ENCODE assay signal across 12 cellular contexts in genomic region chr11:327581-327923, GRCh38. TPM values are rescaled to one million over a fixed set of nuclear protein-coding genes. Genes with fewer than 3 reads are reported as not detected.
DNase-seq lines count a peak whose midpoint lies in the region; ATAC-seq, FAIRE-seq and TF ChIP-seq lines count a peak whose summit lies in the region.
"Had no signal": no experiment of that assay in that cellular context is flagged by ENCODE, and none has a peak within 500 bp of the region (broad histone marks: within the 10 kb centered on the region; RNA-seq: fewer than 3 reads in every experiment).

No MANE protein-coding gene starts in this region.

- no peak for FAIRE-seq in K562 (lab: Jason Lieb, UNC)

- H3K4me1 ChIP-seq in breast epithelium: peaks cover 0 to 13% of the 10 kb centered on the region in 2 donors
- H3K4me1 ChIP-seq in K562 (replicated peaks in 1 of 2; ENCODE audit: control insufficient read depth in 2 of 2, insufficient read depth in 2 of 2, low read length in 2 of 2): peaks cover 51 to 60% of the 10 kb centered on the region in 2 experiments
- peaks cover 8 to 37% (median 24%) of the 10 kb centered on the region in 4 donors for H3K4me1 ChIP-seq in tibial artery
- H3K4me1 ChIP-seq: BE2C had no signal

- intact Hi-C loops in breast epithelium (cut with DNase I; ENCODE audit: low total_unique reads) (no loop called here), MCF 10A (cut with micrococcal nuclease) (no loop called here), K562 (cut with micrococcal nuclease) (no loop called here), tibial artery (cut with DNase I; ENCODE audit: low total_unique reads) (no loop called here)

- no peaks in the 10 kb centered on the region for H3K9me3 ChIP-seq in breast epithelium
- 0 out of 2 replicates have a peak, but pooled peaks cover 2% of the 10 kb centered on the region for H3K9me3 ChIP-seq in K562 (replicated peaks; ENCODE audit: control insufficient read depth, insufficient read depth, low read depth, low read length)
- H3K9me3 ChIP-seq in tibial artery: no peaks in the 10 kb centered on the region
- H3K9me3 ChIP-seq: BE2C had no signal

- TF ChIP-seq RAD21 in K562 (CRISPR knock-in tag; conservative IDR thresholded peaks at IDR 0.05 in 1 of 2, IDR thresholded peaks at IDR 0.05 in 1 of 2): no peak

- 53% methylated on average over 3 of the region's 3 CpGs for WGBS in K562 (ENCODE audit: insufficient coverage, low coverage, missing lambda C conversion rate)

- H2AFZ ChIP-seq in K562 (ENCODE audit: low read depth, low read length): peak overlapping the region; percentile 46; the same call in 1 of the 2 replicates
- H2AFZ ChIP-seq: PC-9 had no signal

- H3K4me3 ChIP-seq in breast epithelium (no peak overlapping the region), K562 (peak overlapping the region; percentile 18; the same call in 1 of the 2 replicates), tibial artery (peak overlapping the region in 1 of 2 donors; percentile 12)
- H3K4me3 ChIP-seq: PC-9 had no signal

- H3K27me3 ChIP-seq in breast epithelium: no peaks in the 10 kb centered on the region
- H3K27me3 ChIP-seq in K562 (ENCODE audit: control insufficient read depth in 2 of 2, insufficient read depth in 2 of 2, low read length in 2 of 2): no peaks in the 10 kb centered on the region
- no peaks in the 10 kb centered on the region for H3K27me3 ChIP-seq in tibial artery
- H3K27me3 ChIP-seq: BE2C had no signal

- peaks cover 29% of the 10 kb centered on the region for H3K79me2 ChIP-seq in K562 (ENCODE audit: control insufficient read depth, insufficient read depth, low read length)

- H3K9ac ChIP-seq in K562 (ENCODE audit: insufficient read depth in 1 of 2, low read depth in 2 of 2, low read length in 2 of 2): peak overlapping the region; percentile 61 to 93

- H3K4me3 Mint-ChIP-seq in MCF 10A (ENCODE audit: unreplicated experiment) (no peak overlapping the region), naive B cell (peak overlapping the region; percentile 51 to 90 (median 77))

- H4K20me1 ChIP-seq in K562 (replicated peaks; ENCODE audit: control insufficient read depth, insufficient read depth, low read length): no peaks in the 10 kb centered on the region

- no peak for TF ChIP-seq CTCF in breast epithelium (IDR thresholded peaks at IDR 0.05)
- TF ChIP-seq CTCF in MCF 10A (IDR thresholded peaks at IDR 0.05; ENCODE audit: unreplicated experiment): no peak
- no peak for TF ChIP-seq CTCF in K562 (IDR thresholded peaks at IDR 0.05 in 2 of 3, conservative IDR thresholded peaks at IDR 0.05 in 1 of 3; ENCODE audit: insufficient read depth in 2 of 3, low read depth in 1 of 3, low read length in 3 of 3)
- no peak for TF ChIP-seq CTCF in tibial artery (IDR thresholded peaks at IDR 0.05)

- POLR2A ChIA-PET in MCF 10A (lab: Yijun Ruan, JAX): interaction anchor here (0.7 kb wide), 1 partner anchor 25 kb away, joined by 3 read pairs; no protein-coding TSS in a partner anchor
- POLR2A ChIA-PET in K562 (lab: Yijun Ruan, JAX): interaction anchor here (0.7 to 1.7 kb wide), 7 partner anchors 8 to 120 kb away, joined by 3 to 11 read pairs (median 5); partner anchors contain the start of genes BET1L and RIC8A

- H3K27ac Mint-ChIP-seq in MCF 10A (ENCODE audit: low read depth, unreplicated experiment): no peak overlapping the region
- peak overlapping the region; percentile 89 to 99 (median 97) for H3K27ac Mint-ChIP-seq in naive B cell

- no peaks in the 10 kb centered on the region for H3K4me1 Mint-ChIP-seq in MCF 10A (ENCODE audit: insufficient read depth, unreplicated experiment)
- H3K4me1 Mint-ChIP-seq in naive B cell: peaks cover 39 to 67% (median 41%) of the 10 kb centered on the region in 3 donors

- DNase-seq in breast epithelium (ENCODE audit: low spot score in 2 of 2) (no peak), MCF 10A (ENCODE audit: unreplicated experiment) (no peak), K562 (ENCODE audit: extremely low read depth in 1 of 4, low spot score in 3 of 4) (no peak), naive B cell (no peak), tibial artery (no peak), HuH-7 (ENCODE audit: low spot score) (no peak), SIG-M5 treated with dmso at 0.1 percent for 504 hours (lab: John Stamatoyannopoulos, UW; ENCODE audit: unreplicated experiment) (no peak)
- DNase-seq: BE2C, mammary epithelial cell, NCI-H1048, PC-9 had no signal

- no peaks in the 10 kb centered on the region for H3K9me3 Mint-ChIP-seq in MCF 10A (ENCODE audit: unreplicated experiment)
- peaks cover 0 to 4% (median 0%) of the 10 kb centered on the region in 7 donors for H3K9me3 Mint-ChIP-seq in naive B cell

- H3K36me3 ChIP-seq in breast epithelium: no peaks in the 10 kb centered on the region
- no peaks in the 10 kb centered on the region for H3K36me3 ChIP-seq in K562 (ENCODE audit: control insufficient read depth, insufficient read depth, low read length)
- no peaks in the 10 kb centered on the region for H3K36me3 ChIP-seq in tibial artery
- H3K36me3 ChIP-seq: BE2C had no signal

- ATAC-seq in K562: no peak
- ATAC-seq in naive B cell (ENCODE audit: low read depth in 2 of 2): no peak
- no peak for ATAC-seq in HG02840 (IDR thresholded peaks at IDR 0.05; ENCODE audit: low FRiP score, unreplicated experiment)

- BruUV-seq in MCF 10A (replicated peaks; lab: Mats Ljungman, UMichigan) (no TSS peak), K562 (replicated peaks; lab: Mats Ljungman, UMichigan) (no TSS peak)

- CTCF ChIA-PET in MCF 10A (lab: Yijun Ruan, JAX) (no interaction called here), K562 (lab: Yijun Ruan, JAX; ENCODE audit: low intra/inter-chr PET ratio) (no interaction called here)

- H3K27ac ChIP-seq in breast epithelium (peak overlapping the region; percentile 83 to 96), K562 (ENCODE audit: extremely low read depth, low read depth, low read length) (peak overlapping the region; percentile 88), tibial artery (peak overlapping the region; percentile 65 to 68)
- H3K27ac ChIP-seq: PC-9 had no signal

- H3K36me3 Mint-ChIP-seq in MCF 10A (ENCODE audit: insufficient read depth, unreplicated experiment): no peaks in the 10 kb centered on the region
- no peaks in the 10 kb centered on the region for H3K36me3 Mint-ChIP-seq in naive B cell

- peak overlapping the region; percentile 63 for H3K4me2 ChIP-seq in K562 (ENCODE audit: insufficient read depth, low read length)
- H3K4me2 ChIP-seq: PC-9 had no signal

- in situ Hi-C loops in K562 (cut with MboI): no loop called here

- H3K27me3 Mint-ChIP-seq in MCF 10A (ENCODE audit: insufficient read depth, unreplicated experiment) (no peaks in the 10 kb centered on the region), naive B cell (no peaks in the 10 kb centered on the region)

- no peaks in the 10 kb centered on the region for H3K9me1 ChIP-seq in K562 (ENCODE audit: control insufficient read depth, insufficient read depth, low read length)

- TF ChIP-seq EP300 in K562 (IDR thresholded peaks at IDR 0.05; ENCODE audit: low read length): no peak

- TF ChIP-seq POLR2A in breast epithelium (IDR thresholded peaks at IDR 0.05) (no peak), K562 (conservative IDR thresholded peaks at IDR 0.05) (no peak; the same call in 1 of the 2 replicates)

RNA-seq across cellular contexts. Expression of gene IFITM3, which starts 6.9 kb away (rescaled TPM):
- 100 to 1,000 TPM; 158 to 361 (median 195) TPM for total RNA-seq in breast epithelium
- total RNA-seq in MCF 10A (2022): 415 and 497 TPM in 2 replicates
- total RNA-seq in K562 (2011; cell fraction: chromatin; rRNA removed; ENCODE audit: low replicate concordance): 6.0 and 26.3 TPM in 2 replicates
- total RNA-seq in K562 (2011; cell fraction: nucleolus; rRNA removed): 38.8 and 53.5 TPM in 2 replicates
- total RNA-seq in K562 (2011; cell fraction: nucleoplasm; rRNA removed): 31.1 and 36.4 TPM in 2 replicates
- total RNA-seq in K562 (2014; rRNA removed): 49.6 and 70.6 TPM in 2 replicates
- 41.0 and 51.5 TPM in 2 replicates for total RNA-seq in K562 (2014; rRNA removed; fragmentation: Illumina TruSeq; extraction: Trizol)
- 155 and 161 TPM in 2 replicates for total RNA-seq in K562 (2015; rRNA removed; fragmentation: Illumina TruSeq; extraction: Trizol)
- 163 and 164 TPM in 2 replicates for total RNA-seq in K562 (2021)
- 22.7 and 77.6 TPM in 2 replicates for polyA plus RNA-seq in K562 (2011; rRNA removed)
- polyA plus RNA-seq in K562 (2011; cell fraction: cytosol; rRNA removed): 128 TPM in 2 replicates
- polyA plus RNA-seq in K562 (2011; cell fraction: nucleus; rRNA removed): 28.0 and 34.2 TPM in 2 replicates
- polyA plus RNA-seq in K562 (2012): 478 and 481 TPM in 2 replicates
- polyA plus RNA-seq in K562 (2014; fragmentation: Illumina TruSeq; extraction: Trizol): 242 and 297 TPM in 2 replicates
- 100 to 1,000 TPM; 452 to 461 TPM for polyA plus RNA-seq in K562 (2014; fragmentation: Nextera tagmentation; extraction: Ambion mirVana)
- 77.7 and 150 TPM in 2 replicates for polyA plus RNA-seq in K562 (2014; rRNA removed)
- 19.8 and 26.3 TPM in 2 replicates for polyA minus RNA-seq in K562 (2011; rRNA and poly(A)+ RNA removed)
- polyA minus RNA-seq in K562 (2011; cell fraction: cytosol; rRNA and poly(A)+ RNA removed): 49.6 and 95.7 TPM in 2 replicates
- polyA minus RNA-seq in K562 (2011; cell fraction: nucleus; rRNA and poly(A)+ RNA removed): 6.9 and 19.4 TPM in 2 replicates
- polyA plus RNA-seq in naive B cell (ENCODE audit: low read depth in 6 of 6): 100 to 1,000 TPM in 1 of 6 donors, 10 to 100 TPM in 3, 1 to 10 TPM in 1, under 1 TPM in 1; 0.71 to 178 (median 64.1) TPM

RNA-seq across cellular contexts. Expression of gene IFITM1, which starts 13.7 kb away (rescaled TPM):
- 100 to 1,000 TPM; 129 to 321 (median 142) TPM for total RNA-seq in breast epithelium
- total RNA-seq in MCF 10A (2022): 1.8 and 4.8 TPM in 2 replicates
- total RNA-seq in K562 (2011; cell fraction: chromatin; rRNA removed; ENCODE audit: low replicate concordance): 394 and 929 TPM in 2 replicates
- 1,445 and 1,483 TPM in 2 replicates for total RNA-seq in K562 (2011; cell fraction: nucleolus; rRNA removed)
- total RNA-seq in K562 (2011; cell fraction: nucleoplasm; rRNA removed): 1,061 and 1,262 TPM in 2 replicates
- total RNA-seq in K562 (2014; rRNA removed): 793 and 818 TPM in 2 replicates
- 572 and 787 TPM in 2 replicates for total RNA-seq in K562 (2014; rRNA removed; fragmentation: Illumina TruSeq; extraction: Trizol)
- 979 and 985 TPM in 2 replicates for total RNA-seq in K562 (2015; rRNA removed; fragmentation: Illumina TruSeq; extraction: Trizol)
- 691 and 717 TPM in 2 replicates for total RNA-seq in K562 (2021)
- 900 and 1,311 TPM in 2 replicates for polyA plus RNA-seq in K562 (2011; rRNA removed)
- 2,724 and 2,737 TPM in 2 replicates for polyA plus RNA-seq in K562 (2011; cell fraction: cytosol; rRNA removed)
- 780 and 1,049 TPM in 2 replicates for polyA plus RNA-seq in K562 (2011; cell fraction: nucleus; rRNA removed)
- polyA plus RNA-seq in K562 (2012): 1,084 and 1,212 TPM in 2 replicates
- polyA plus RNA-seq in K562 (2014; fragmentation: Illumina TruSeq; extraction: Trizol): 1,966 and 1,984 TPM in 2 replicates
- 1,000 to 10,000 TPM; 4,252 to 5,579 TPM for polyA plus RNA-seq in K562 (2014; fragmentation: Nextera tagmentation; extraction: Ambion mirVana)
- 974 and 999 TPM in 2 replicates for polyA plus RNA-seq in K562 (2014; rRNA removed)
- polyA minus RNA-seq in K562 (2011; rRNA and poly(A)+ RNA removed): 752 and 801 TPM in 2 replicates
- polyA minus RNA-seq in K562 (2011; cell fraction: cytosol; rRNA and poly(A)+ RNA removed): 577 and 662 TPM in 2 replicates
- 139 and 266 TPM in 2 replicates for polyA minus RNA-seq in K562 (2011; cell fraction: nucleus; rRNA and poly(A)+ RNA removed)
- 100 to 1,000 TPM; 152 to 299 (median 164) TPM for polyA plus RNA-seq in naive B cell (ENCODE audit: low read depth in 6 of 6)

RNA-seq across cellular contexts. Expression of gene IFITM2, which starts 19.9 kb away (rescaled TPM):
- 100 to 1,000 TPM in 2 of 3 donors, 10 to 100 TPM in 1; 81.4 to 404 (median 129) TPM for total RNA-seq in breast epithelium
- 288 and 314 TPM in 2 replicates for total RNA-seq in MCF 10A (2022)
- 6.5 and 20.8 TPM in 2 replicates for total RNA-seq in K562 (2011; cell fraction: chromatin; rRNA removed; ENCODE audit: low replicate concordance)
- 47.0 and 138 TPM in 2 replicates for total RNA-seq in K562 (2011; cell fraction: nucleolus; rRNA removed)
- 31.5 and 44.9 TPM in 2 replicates for total RNA-seq in K562 (2011; cell fraction: nucleoplasm; rRNA removed)
- 52.8 and 187 TPM in 2 replicates for total RNA-seq in K562 (2014; rRNA removed)
- total RNA-seq in K562 (2014; rRNA removed; fragmentation: Illumina TruSeq; extraction: Trizol): 137 and 145 TPM in 2 replicates
- 290 and 356 TPM in 2 replicates for total RNA-seq in K562 (2015; rRNA removed; fragmentation: Illumina TruSeq; extraction: Trizol)
- 693 and 698 TPM in 2 replicates for total RNA-seq in K562 (2021)
- polyA plus RNA-seq in K562 (2011; rRNA removed): 205 and 655 TPM in 2 replicates
- polyA plus RNA-seq in K562 (2011; cell fraction: cytosol; rRNA removed): 600 and 1,150 TPM in 2 replicates
- polyA plus RNA-seq in K562 (2011; cell fraction: nucleus; rRNA removed): 59.9 and 198 TPM in 2 replicates
- 488 and 506 TPM in 2 replicates for polyA plus RNA-seq in K562 (2012)
- polyA plus RNA-seq in K562 (2014; fragmentation: Illumina TruSeq; extraction: Trizol): 472 and 547 TPM in 2 replicates
- 1,000 to 10,000 TPM; 3,629 to 4,872 TPM for polyA plus RNA-seq in K562 (2014; fragmentation: Nextera tagmentation; extraction: Ambion mirVana)
- polyA plus RNA-seq in K562 (2014; rRNA removed): 255 and 328 TPM in 2 replicates
- polyA minus RNA-seq in K562 (2011; rRNA and poly(A)+ RNA removed): 69.9 and 190 TPM in 2 replicates
- polyA minus RNA-seq in K562 (2011; cell fraction: cytosol; rRNA and poly(A)+ RNA removed): 143 and 401 TPM in 2 replicates
- 14.8 and 71.3 TPM in 2 replicates for polyA minus RNA-seq in K562 (2011; cell fraction: nucleus; rRNA and poly(A)+ RNA removed)
- polyA plus RNA-seq in naive B cell (ENCODE audit: low read depth in 6 of 6): 1,000 to 10,000 TPM in 4 of 6 donors, 100 to 1,000 TPM in 2; 915 to 1,467 (median 1,288) TPM

RNA-seq across cellular contexts. Expression of gene IFITM5, which starts 28.2 kb away (rescaled TPM):
- total RNA-seq in breast epithelium (not detected), MCF 10A (2022) (not detected in 2 replicates), K562 (2014; rRNA removed) (not detected in 2 replicates), K562 (2014; rRNA removed; fragmentation: Illumina TruSeq; extraction: Trizol) (not detected in 2 replicates), K562 (2015; rRNA removed; fragmentation: Illumina TruSeq; extraction: Trizol) (not detected in 2 replicates), K562 (2021) (not detected in 2 replicates)
- total RNA-seq in K562 (2011; cell fraction: chromatin; rRNA removed; ENCODE audit: low replicate concordance): not detected in 2 replicates
- not detected in 2 replicates for total RNA-seq in K562 (2011; cell fraction: nucleolus; rRNA removed)
- not detected in 2 replicates for total RNA-seq in K562 (2011; cell fraction: nucleoplasm; rRNA removed)
- polyA plus RNA-seq in K562 (2011; rRNA removed) (not detected in 2 replicates), K562 (2014; fragmentation: Illumina TruSeq; extraction: Trizol) (not detected in 2 replicates), K562 (2014; fragmentation: Nextera tagmentation; extraction: Ambion mirVana) (not detected), K562 (2014; rRNA removed) (0.19 TPM in 1 of 2 replicates, not detected in the other), naive B cell (ENCODE audit: low read depth in 6 of 6) (not detected)
- not detected in 2 replicates for polyA plus RNA-seq in K562 (2011; cell fraction: cytosol; rRNA removed)
- not detected in 2 replicates for polyA plus RNA-seq in K562 (2011; cell fraction: nucleus; rRNA removed)
- polyA plus RNA-seq in K562 (2012): not detected in 2 replicates
- polyA minus RNA-seq in K562 (2011; rRNA and poly(A)+ RNA removed): not detected in 2 replicates
- polyA minus RNA-seq in K562 (2011; cell fraction: cytosol; rRNA and poly(A)+ RNA removed): not detected in 2 replicates
- polyA minus RNA-seq in K562 (2011; cell fraction: nucleus; rRNA and poly(A)+ RNA removed): not detected in 2 replicates
- total RNA-seq: mammary epithelial cell, PC-9 had no signal
- polyA plus RNA-seq: mammary epithelial cell had no signal

RNA-seq across cellular contexts. Expression of gene PGGHG, which starts 38.6 kb away (rescaled TPM):
- total RNA-seq in breast epithelium (10 to 100 TPM; 13.0 to 63.9 (median 37.3) TPM), MCF 10A (2022) (6.3 and 8.5 TPM in 2 replicates), K562 (2014; rRNA removed) (25.7 and 34.3 TPM in 2 replicates), K562 (2014; rRNA removed; fragmentation: Illumina TruSeq; extraction: Trizol) (3.3 and 5.1 TPM in 2 replicates), K562 (2015; rRNA removed; fragmentation: Illumina TruSeq; extraction: Trizol) (13.8 and 15.2 TPM in 2 replicates), K562 (2021) (55.9 and 73.1 TPM in 2 replicates)
- 121 and 331 TPM in 2 replicates for total RNA-seq in K562 (2011; cell fraction: chromatin; rRNA removed; ENCODE audit: low replicate concordance)
- 233 and 250 TPM in 2 replicates for total RNA-seq in K562 (2011; cell fraction: nucleolus; rRNA removed)
- total RNA-seq in K562 (2011; cell fraction: nucleoplasm; rRNA removed): 139 and 152 TPM in 2 replicates
- polyA plus RNA-seq in K562 (2011; rRNA removed) (18.1 and 48.0 TPM in 2 replicates), K562 (2014; fragmentation: Illumina TruSeq; extraction: Trizol) (18.3 and 23.2 TPM in 2 replicates), K562 (2014; fragmentation: Nextera tagmentation; extraction: Ambion mirVana) (under 1 TPM; 0.38 to 0.84 TPM), K562 (2014; rRNA removed) (74.2 and 85.1 TPM in 2 replicates), naive B cell (ENCODE audit: low read depth in 6 of 6) (1 to 10 TPM; 3.4 to 8.3 (median 4.3) TPM)
- 11.1 and 18.3 TPM in 2 replicates for polyA plus RNA-seq in K562 (2011; cell fraction: cytosol; rRNA removed)
- 636 and 650 TPM in 2 replicates for polyA plus RNA-seq in K562 (2011; cell fraction: nucleus; rRNA removed)
- polyA plus RNA-seq in K562 (2012): 54.9 and 131 TPM in 2 replicates
- polyA minus RNA-seq in K562 (2011; rRNA and poly(A)+ RNA removed): 2.3 TPM in 2 replicates
- polyA minus RNA-seq in K562 (2011; cell fraction: cytosol; rRNA and poly(A)+ RNA removed): 4.9 and 8.6 TPM in 2 replicates
- 43.4 and 50.0 TPM in 2 replicates for polyA minus RNA-seq in K562 (2011; cell fraction: nucleus; rRNA and poly(A)+ RNA removed)

Comparison
In these comparisons a context has a peak if more than half of its experiments do, and no peak if none do; other contexts are left out.
1. RNA of gene IFITM1, which starts 13.7 kb away (total RNA-seq): 394 to 1,483 TPM in K562 and 129 to 321 TPM in breast epithelium; 1.8 to 4.8 TPM in MCF 10A; every median in the first group is over 10 times any median in the second.
2. Peak in every context shown above with its lines, with median percentiles within 50 percentile points of each other: H3K27ac ChIP-seq.